8 cellular contexts compared by ENCODE assay signal in the genomic region with DNA sequence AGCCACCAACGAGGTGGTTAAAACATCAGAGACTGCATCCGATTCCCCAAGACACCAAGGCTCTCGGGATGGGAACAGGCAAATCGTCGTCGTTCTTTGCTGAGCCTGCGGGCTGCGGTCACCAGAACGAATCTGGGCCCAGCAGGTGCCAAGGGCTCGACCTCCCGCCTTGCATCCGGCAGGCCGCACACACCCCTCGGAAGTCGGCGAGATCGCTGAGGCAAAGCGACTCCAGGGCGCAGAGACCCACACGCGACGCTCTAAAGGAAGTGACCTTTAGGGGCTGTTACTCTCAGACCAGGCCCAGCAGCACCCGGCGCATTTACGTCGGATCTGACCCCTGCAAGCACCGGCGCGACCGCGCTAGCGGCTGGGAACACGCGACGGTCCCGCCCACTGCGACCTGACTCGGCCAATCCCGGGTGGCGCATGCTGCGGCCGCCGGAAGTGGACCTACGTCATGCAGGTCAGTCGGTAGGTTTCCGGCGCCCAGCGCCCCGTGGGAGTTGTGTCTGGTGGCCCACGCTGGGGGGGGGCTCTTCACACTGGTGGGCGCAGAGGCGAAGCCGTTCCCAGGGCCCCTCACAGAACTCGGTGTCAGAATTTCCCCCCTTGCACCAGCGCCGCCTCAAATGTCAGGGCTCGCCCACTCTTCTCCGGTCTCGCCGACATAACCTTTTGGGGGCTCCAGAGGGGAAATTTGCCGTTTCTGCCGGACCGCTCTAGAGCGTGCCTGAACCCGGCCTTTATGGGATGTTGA.
DNase-seq lines count a peak whose midpoint lies in the region; ATAC-seq and TF ChIP-seq lines count a peak whose summit lies in the region.

No MANE protein-coding gene starts in this region.

- H3K36me3 Mint-ChIP-seq in stimulated activated memory B cell treated with anti-CD40 and anti-IgM and Interleukin-4, amounts not matched to agents 10 μg/mL and 1 μg/mL and 100 μg/mL, for 72 hours, result no peaks in the 10 kb centered on the region

- H3K9me3 ChIP-seq in mucosa of stomach (ENCODE audit: control insufficient read depth, low read length), result no peaks in the 10 kb centered on the region

- H3K4me1 Mint-ChIP-seq in stimulated activated memory B cell treated with anti-CD40 and anti-IgM and Interleukin-4, amounts not matched to agents 10 μg/mL and 1 μg/mL and 100 μg/mL, for 72 hours, result peaks cover 25% of the 10 kb centered on the region

- no peaks in the 10 kb centered on the region for H3K27me3 Mint-ChIP-seq in stimulated activated memory B cell treated with anti-CD40 and anti-IgM and Interleukin-4, amounts not matched to agents 10 μg/mL and 1 μg/mL and 100 μg/mL, for 72 hours

- H3K9ac ChIP-seq in mucosa of stomach (ENCODE audit: low read length), result peak overlapping the region; percentile 93

- peak; percentile 97 for ATAC-seq in GM19324 (IDR thresholded peaks at IDR 0.05; ENCODE audit: low FRiP score, unreplicated experiment)
- ATAC-seq in HG03520 (IDR thresholded peaks at IDR 0.05; ENCODE audit: unreplicated experiment), result peak; percentile 96
- peak; percentile 97 for ATAC-seq in stimulated activated memory B cell treated with anti-CD40 and anti-IgM and Interleukin-4, amounts not matched to agents 10 μg/mL and 1 μg/mL and 100 μg/mL, for 72 hours

- no peaks in the 10 kb centered on the region for H3K36me3 ChIP-seq in mucosa of stomach (ENCODE audit: control insufficient read depth, insufficient read depth, low read length)

- DNase-seq in C1 segment of cervical spinal cord (lab: John Stamatoyannopoulos, UW) (peak; percentile 79 to 98 (median 92)), NOMO-1 treated with DMSO at 0.1 percent for 48 hours (lab: John Stamatoyannopoulos, UW; ENCODE audit: unreplicated experiment) (peak; percentile 92), activated T-cell treated with anti-CD3 and anti-CD28 coated beads for 1 hour (ENCODE audit: low read depth) (peak; percentile 65), epithelial cell of esophagus (ENCODE audit: low read depth) (peak; percentile 82)

- no peaks in the 10 kb centered on the region for H3K4me1 ChIP-seq in mucosa of stomach (ENCODE audit: control insufficient read depth, insufficient read depth, low read length)

- peak overlapping the region; percentile 99 for H3K27ac Mint-ChIP-seq in stimulated activated memory B cell treated with anti-CD40 and anti-IgM and Interleukin-4, amounts not matched to agents 10 μg/mL and 1 μg/mL and 100 μg/mL, for 72 hours

- no peaks in the 10 kb centered on the region for H3K9me3 Mint-ChIP-seq in stimulated activated memory B cell treated with anti-CD40 and anti-IgM and Interleukin-4, amounts not matched to agents 10 μg/mL and 1 μg/mL and 100 μg/mL, for 72 hours

- no peak for TF ChIP-seq CTCF in epithelial cell of esophagus (IDR thresholded peaks at IDR 0.05; ENCODE audit: insufficient read depth, low read depth, low read length, missing control alignments)

- H3K27me3 ChIP-seq in mucosa of stomach (ENCODE audit: control insufficient read depth, insufficient read depth, low read length), result no peaks in the 10 kb centered on the region

- H3K4me3 ChIP-seq in epithelial cell of esophagus (ENCODE audit: low read length), result peak overlapping the region; percentile 67
- peak overlapping the region; percentile 90 for H3K4me3 ChIP-seq in mucosa of stomach (ENCODE audit: low read length)

- peak overlapping the region; percentile 88 for H3K4me3 Mint-ChIP-seq in stimulated activated memory B cell treated with anti-CD40 and anti-IgM and Interleukin-4, amounts not matched to agents 10 μg/mL and 1 μg/mL and 100 μg/mL, for 72 hours

Comparison
In these comparisons a context has a peak if more than half of its experiments do, and no peak if none do; other contexts are left out.
1. Peak in every context shown above with its lines: DNase-seq, ATAC-seq and H3K4me3 ChIP-seq.